8 cellular contexts compared by ENCODE assay signal in genomic region chrX:15335135-15336022, GRCh38. TPM values are rescaled to one million over a fixed set of nuclear protein-coding genes. Genes with fewer than 3 reads are reported as not detected.
DNase-seq lines count a peak whose midpoint lies in the region; ATAC-seq and TF ChIP-seq lines count a peak whose summit lies in the region.

PIGA (minus strand) TSS chrX:15335523; CDS start chrX:15331930, 3,593 bp downstream.

- 40% methylated on average over 72 of the region's 72 CpGs; no CpG with 5 or more reads in 1 of the 2 donors for WGBS in transverse colon (ENCODE audit: low coverage in 1 of 2), 2 donors

- TF ChIP-seq EP300 in transverse colon (IDR thresholded peaks at IDR 0.05; ENCODE audit: low read depth): no peak

- H3K4me1 ChIP-seq in cardiac muscle cell (ENCODE audit: low read depth): no peaks in the 10 kb centered on the region
- H3K4me1 ChIP-seq in parathyroid adenoma: no peaks in the 10 kb centered on the region
- peaks cover 0 to 8% (median 2%) of the 10 kb centered on the region in 4 donors for H3K4me1 ChIP-seq in transverse colon

- peak within 1 kb of the TSS; percentile 87 for H2AFZ ChIP-seq in parathyroid adenoma

- peak within 1 kb of the TSS; percentile 76 for H3K4me2 ChIP-seq in parathyroid adenoma (ENCODE audit: low read length)

- ATAC-seq in HG02759 (IDR thresholded peaks at IDR 0.05; ENCODE audit: unreplicated experiment): peak; percentile 98

- H3K9me3 ChIP-seq in cardiac muscle cell (ENCODE audit: low read depth) (no peaks in the 10 kb centered on the region), parathyroid adenoma (ENCODE audit: control insufficient read depth, low read length) (no peaks in the 10 kb centered on the region), transverse colon (no peaks in the 10 kb centered on the region)

- in situ Hi-C loops in transverse colon (cut with MboI; ENCODE audit: low pct_ligation_motif_present in 1 of 4, low pct_unique_long_range_greater_than_20kb in 1 of 4, low sequenced_read_pairs in 3 of 4): loop anchor here in 2 of 4 donors (25.0 kb wide), 2 partner anchors 127 to 352 kb away; no protein-coding TSS in a partner anchor

- no peak for TF ChIP-seq CTCF in GM12864 (IDR thresholded peaks at IDR 0.05; ENCODE audit: low read depth, low read length, missing control alignments)
- TF ChIP-seq CTCF in cardiac muscle cell (IDR thresholded peaks at IDR 0.05; ENCODE audit: low read depth, low read length): no peak
- TF ChIP-seq CTCF in parathyroid adenoma (IDR thresholded peaks at IDR 0.05): no peak
- no peak for TF ChIP-seq CTCF in transverse colon (IDR thresholded peaks at IDR 0.05)

- peak; percentile 96 for TF ChIP-seq POLR2A in transverse colon (IDR thresholded peaks at IDR 0.05)

- peaks cover 3% of the 10 kb centered on the region for H3K27me3 ChIP-seq in cardiac muscle cell
- H3K27me3 ChIP-seq in parathyroid adenoma (ENCODE audit: control insufficient read depth, insufficient read depth, low read length): no peaks in the 10 kb centered on the region
- no peaks in the 10 kb centered on the region for H3K27me3 ChIP-seq in transverse colon

- H3K36me3 ChIP-seq in cardiac muscle cell (no peaks in the 10 kb centered on the region), parathyroid adenoma (ENCODE audit: control insufficient read depth, insufficient read depth, low read length) (no peaks in the 10 kb centered on the region), transverse colon (no peaks in the 10 kb centered on the region)

- intact Hi-C loops in transverse colon (cut with DNase I; ENCODE audit: low total_unique reads): no loop called here

- H3K4me3 ChIP-seq in GM12864 (ENCODE audit: low read depth, low read length): peak within 1 kb of the TSS; percentile 93
- peak within 1 kb of the TSS; percentile 63 for H3K4me3 ChIP-seq in cardiac muscle cell
- peak within 1 kb of the TSS; percentile 74 for H3K4me3 ChIP-seq in parathyroid adenoma (ENCODE audit: low read depth, low read length)
- H3K4me3 ChIP-seq in transverse colon: peak within 1 kb of the TSS; percentile 54 to 89 (median 66)

- H3K27ac ChIP-seq in cardiac muscle cell (peak within 1 kb of the TSS; percentile 78), parathyroid adenoma (peak within 1 kb of the TSS; percentile 63), transverse colon (peak within 1 kb of the TSS; percentile 79 to 93 (median 88))

- H3K9ac ChIP-seq in parathyroid adenoma: no peak within 1 kb of the TSS

- H3K79me2 ChIP-seq in parathyroid adenoma: no peaks in the 10 kb centered on the region

- DNase-seq in GM12864 (ENCODE audit: low read depth): peak; percentile 82
- peak; percentile 96 to 99 (median 99) for DNase-seq in NCI-H1417 (lab: John Stamatoyannopoulos, UW)
- DNase-seq in SW 1271 (lab: John Stamatoyannopoulos, UW): peak; percentile 70 to 86
- DNase-seq in activated naive CD8-positive, alpha-beta T cell treated with anti-CD3 and anti-CD28 coated beads, Interleukin-2, amount 50 U/mL, for 16 hours (ENCODE audit: low read depth, low spot score): peak; percentile 73
- peak; percentile 94 to 98 for DNase-seq in cardiac muscle cell (ENCODE audit: low read depth in 1 of 2, low spot score in 1 of 2)
- peak; percentile 95 for DNase-seq in transverse colon

RNA-seq across cellular contexts. Expression of gene PIGA, which starts in this region (rescaled TPM):
- total RNA-seq in cardiac muscle cell: 8.3 and 12.3 TPM in 2 replicates
- polyA plus RNA-seq in cardiac muscle cell: 6.6 and 6.7 TPM in 2 replicates
- total RNA-seq in transverse colon: 10 to 100 TPM in 3 of 4 donors, 1 to 10 TPM in 1; 6.6 to 53.9 (median 12.7) TPM

Comparison
In these comparisons a context has a peak if more than half of its experiments do, and no peak if none do; other contexts are left out.
1. Peak in every context shown above with its lines: DNase-seq, ATAC-seq, H3K4me3 ChIP-seq and H3K27ac ChIP-seq.